ENCODE assay signal across 19 cellular contexts in genomic region chr10:79417731-79418130, GRCh38. TPM values are rescaled to one million over a fixed set of nuclear protein-coding genes. Genes with fewer than 3 reads are reported as not detected.
DNase-seq lines count a peak whose midpoint lies in the region; ATAC-seq and TF ChIP-seq lines count a peak whose summit lies in the region.
"Had no signal": no experiment of that assay in that cellular context is flagged by ENCODE, and none has a peak within 500 bp of the region (broad histone marks: within the 10 kb centered on the region; RNA-seq: fewer than 3 reads in every experiment).

No MANE protein-coding gene starts in this region.

- peak; percentile 14 for DNase-seq in left cardiac atrium
- DNase-seq in right atrium auricular region (ENCODE audit: low spot score): no peak
- DNase-seq in esophagus muscularis mucosa (ENCODE audit: extremely low spot score): no peak
- DNase-seq in neuronal stem cell (ENCODE audit: low spot score): no peak
- DNase-seq in breast epithelium (ENCODE audit: low spot score in 2 of 2): no peak
- no peak for DNase-seq in GM19238 (ENCODE audit: insufficient read length, low spot score)
- DNase-seq in DMS53 (lab: John Stamatoyannopoulos, UW): no peak
- DNase-seq: BE2C; CD8-positive, alpha-beta memory T cell; IMR-90; NCI-H1417; NCI-H187; NCI-H2107; NCI-H2227 treated with DMSO at 0.1 percent for 48 hours; NCI-H524 treated with DMSO at 0.1 percent for 48 hours; PC-3; RPMI8226; SJCRH30 had no signal

- no peak for TF ChIP-seq POLR2A in esophagus muscularis mucosa (IDR thresholded peaks at IDR 0.05; ENCODE audit: low read depth)
- TF ChIP-seq POLR2A in breast epithelium (IDR thresholded peaks at IDR 0.05): no peak

- no peak for TF ChIP-seq EP300 in esophagus muscularis mucosa (IDR thresholded peaks at IDR 0.05)

- no peak overlapping the region for H2BK120ac ChIP-seq in neuronal stem cell (ENCODE audit: low read depth, low read length)

- H3K4me2 ChIP-seq in neuronal stem cell (ENCODE audit: insufficient read depth, low read length, poor library complexity, severe bottlenecking): no peak overlapping the region

- H2BK12ac ChIP-seq in neuronal stem cell (ENCODE audit: low read length): no peak overlapping the region

- H3K27ac ChIP-seq in right atrium auricular region (no peak overlapping the region), esophagus muscularis mucosa (replicated peaks in 1 of 4) (peak overlapping the region in 3 of 4 donors; percentile 25 to 41 (median 30)), neuronal stem cell (replicated peaks; ENCODE audit: low read length) (no peak overlapping the region), subcutaneous abdominal adipose tissue (ENCODE audit: low read depth, low read length) (peak overlapping the region; percentile 30), breast epithelium (peak overlapping the region in 1 of 2 donors; percentile 59)
- H3K27ac ChIP-seq: SJCRH30 had no signal

- H2BK15ac ChIP-seq in neuronal stem cell (ENCODE audit: low read length): peak overlapping the region; percentile 2

- H3K23ac ChIP-seq in neuronal stem cell (ENCODE audit: low read depth, low read length, poor library complexity): peak overlapping the region; percentile 6

- H2BK5ac ChIP-seq in neuronal stem cell (ENCODE audit: low read length): peak overlapping the region; percentile 16

- H3K4me1 ChIP-seq in right atrium auricular region (peaks cover 0 to 78% of the 10 kb centered on the region in 2 donors), esophagus muscularis mucosa (peaks cover 0 to 61% (median 0%) of the 10 kb centered on the region in 4 donors), neuronal stem cell (ENCODE audit: control insufficient read depth in 2 of 2, insufficient read depth in 1 of 2, low read depth in 1 of 2, low read length in 2 of 2) (peaks cover 4 to 9% of the 10 kb centered on the region in 2 donors), subcutaneous abdominal adipose tissue (ENCODE audit: control insufficient read depth in 5 of 5, insufficient read depth in 5 of 5, low read length in 5 of 5) (peaks cover 26 to 76% (median 28%) of the 10 kb centered on the region in 5 donors), breast epithelium (peaks cover 0 to 11% of the 10 kb centered on the region in 2 donors)

- H3K9ac ChIP-seq in neuronal stem cell (ENCODE audit: low read depth, low read length, poor library complexity) (no peak overlapping the region), subcutaneous abdominal adipose tissue (ENCODE audit: low read length in 5 of 5) (peak overlapping the region in 1 of 5 donors; percentile 33)

- H2AK5ac ChIP-seq in neuronal stem cell (ENCODE audit: low read depth, low read length): no peak overlapping the region

- no peak overlapping the region for H3K18ac ChIP-seq in neuronal stem cell (ENCODE audit: low read length)

- TF ChIP-seq CTCF in right atrium auricular region (IDR thresholded peaks at IDR 0.05) (no peak), esophagus muscularis mucosa (IDR thresholded peaks at IDR 0.05) (no peak), breast epithelium (IDR thresholded peaks at IDR 0.05) (no peak)

- H3K14ac ChIP-seq in neuronal stem cell (ENCODE audit: low read length): peak overlapping the region; percentile 5

- H3K4ac ChIP-seq in neuronal stem cell (ENCODE audit: low read length): no peak overlapping the region

- H3K27me3 ChIP-seq in right atrium auricular region (no peaks in the 10 kb centered on the region), esophagus muscularis mucosa (no peaks in the 10 kb centered on the region), neuronal stem cell (ENCODE audit: control insufficient read depth in 3 of 3, insufficient read depth in 3 of 3, low read depth in 1 of 3, low read length in 3 of 3) (no peaks in the 10 kb centered on the region), subcutaneous abdominal adipose tissue (ENCODE audit: control insufficient read depth in 5 of 5, insufficient read depth in 4 of 5, low read length in 5 of 5) (no peaks in the 10 kb centered on the region), breast epithelium (no peaks in the 10 kb centered on the region)
- H3K27me3 ChIP-seq: BE2C, SJCRH30 had no signal

- H3K9me3 ChIP-seq in right atrium auricular region (no peaks in the 10 kb centered on the region), esophagus muscularis mucosa (no peaks in the 10 kb centered on the region), neuronal stem cell (replicated peaks in 1 of 2; ENCODE audit: control insufficient read depth in 2 of 2, insufficient read depth in 1 of 2, low read depth in 1 of 2, low read length in 2 of 2) (no peaks in the 10 kb centered on the region), subcutaneous abdominal adipose tissue (ENCODE audit: control insufficient read depth in 5 of 5, low read length in 5 of 5) (no peaks in the 10 kb centered on the region), breast epithelium (no peaks in the 10 kb centered on the region)
- H3K9me3 ChIP-seq: BE2C, SJCRH30 had no signal

- no peak overlapping the region for H4K91ac ChIP-seq in neuronal stem cell (ENCODE audit: low read depth, low read length, poor library complexity)

- no peak overlapping the region for H4K8ac ChIP-seq in neuronal stem cell (ENCODE audit: low read depth, low read length)

- WGBS in esophagus muscularis mucosa: 76% methylated on average over 4 of the region's 4 CpGs
- no CpG with 5 or more reads among the region's 4 CpGs for WGBS in neuronal stem cell (ENCODE audit: extremely low coverage in 2 of 2, insufficient read length in 2 of 2, insufficient replicate concordance in 1 of 2), 2 donors

- H3K79me1 ChIP-seq in neuronal stem cell (ENCODE audit: low read depth, low read length): no peaks in the 10 kb centered on the region

- intact Hi-C loops in left cardiac atrium (cut with DNase I) (no loop called here), esophagus muscularis mucosa (cut with DNase I) (no loop called here), breast epithelium (cut with DNase I; ENCODE audit: low total_unique reads) (no loop called here)

- H3K36me3 ChIP-seq in right atrium auricular region (peaks cover 36% of the 10 kb centered on the region), esophagus muscularis mucosa (peaks cover 0 to 61% (median 34%) of the 10 kb centered on the region in 4 donors), neuronal stem cell (replicated peaks in 1 of 2; ENCODE audit: control insufficient read depth in 2 of 2, insufficient read depth in 2 of 2, low read length in 2 of 2) (no peaks in the 10 kb centered on the region), subcutaneous abdominal adipose tissue (ENCODE audit: control insufficient read depth in 5 of 5, insufficient read depth in 5 of 5, low read length in 5 of 5) (peaks cover 0 to 49% (median 41%) of the 10 kb centered on the region in 5 donors), breast epithelium (no peaks in the 10 kb centered on the region)
- H3K36me3 ChIP-seq: BE2C had no signal

- no peak overlapping the region for H3K4me3 ChIP-seq in right atrium auricular region
- H3K4me3 ChIP-seq in esophagus muscularis mucosa: no peak overlapping the region
- no peak overlapping the region for H3K4me3 ChIP-seq in neuronal stem cell (ENCODE audit: low read length in 2 of 2)
- H3K4me3 ChIP-seq in subcutaneous abdominal adipose tissue (ENCODE audit: low read depth in 1 of 5, low read length in 5 of 5): peak overlapping the region in 1 of 5 donors; percentile 19
- H3K4me3 ChIP-seq in breast epithelium: no peak overlapping the region
- H3K4me3 ChIP-seq: SJCRH30 had no signal

- H2AFZ ChIP-seq in neuronal stem cell (ENCODE audit: low read length): no peak overlapping the region

- ATAC-seq in left cardiac atrium: no peak
- ATAC-seq: PC-3 had no signal

RNA-seq across cellular contexts. Expression of gene ZCCHC24, which starts 27.7 kb away (rescaled TPM):
- total RNA-seq in left cardiac atrium (10 to 100 TPM; 52.9 to 56.6 TPM), right atrium auricular region (10 to 100 TPM; 45.6 to 85.9 TPM), esophagus muscularis mucosa (100 to 1,000 TPM; 100 to 156 (median 120) TPM), breast epithelium (10 to 100 TPM; 18.7 to 50.8 (median 48.8) TPM)
- polyA plus RNA-seq in neuronal stem cell (2013, experiment 1 of 2): 10.6 TPM
- polyA plus RNA-seq in neuronal stem cell (2013, experiment 2 of 2): 10.3 TPM

Comparison
In these comparisons a context has a peak if more than half of its experiments do, and no peak if none do; other contexts are left out.
1. H3K27ac ChIP-seq: peak in esophagus muscularis mucosa (3 of 4) and subcutaneous abdominal adipose tissue (single experiment); none in right atrium auricular region (0 of 2) and neuronal stem cell (single experiment).